In genomic region chr1:212860713-212861581, GRCh38 we compare ENCODE assay signal across 12 cellular contexts. TPM values are rescaled to one million over a fixed set of nuclear protein-coding genes. Genes with fewer than 3 reads are reported as not detected.
A peak's percentile ranks its signal among the peaks of the same experiment; 100 is the strongest.
DNase-seq lines count a peak whose midpoint lies in the region; ATAC-seq, FAIRE-seq and TF ChIP-seq lines count a peak whose summit lies in the region.
"Had no signal": no experiment of that assay in that cellular context is flagged by ENCODE, and none has a peak within 500 bp of the region (broad histone marks: within the 10 kb centered on the region; RNA-seq: fewer than 3 reads in every experiment).

No MANE protein-coding gene starts in this region.

- no peak for FAIRE-seq in GM19239 (lab: Jason Lieb, UNC)

- peak; percentile 36 for ATAC-seq in left colon

- TF ChIP-seq CTCF in VCaP (conservative IDR thresholded peaks at IDR 0.05), result no peak

- DNase-seq in EL, result peak; percentile 33
- DNase-seq in LHCN-M2 (ENCODE audit: low read depth), result peak; percentile 12
- no peak for DNase-seq in left colon
- DNase-seq in GDM1 (lab: John Stamatoyannopoulos, UW), result no peak
- no peak for DNase-seq in activated CD4-positive, alpha-beta T cell treated with anti-CD3 and anti-CD28 coated beads for 4 hours
- DNase-seq in NK-92 (lab: John Stamatoyannopoulos, UW; ENCODE audit: unreplicated experiment), result no peak
- DNase-seq in GM19239 (ENCODE audit: insufficient read length, low spot score), result no peak
- DNase-seq: activated T-cell treated with anti-CD3 and anti-CD28 coated beads, Interleukin-2, amount 50 U/mL, for 1 hour; dermis blood vessel endothelial cell; midbrain; transverse colon had no signal

- intact Hi-C loops in left colon (cut with DNase I, micrococcal nuclease), result no loop called here

- H3K27ac ChIP-seq in VCaP, result peak overlapping the region; percentile 86

RNA-seq across cellular contexts. Expression of gene FLVCR1, which starts 2.9 kb away (rescaled TPM):
- 4.5 and 6.0 TPM in 2 replicates for total RNA-seq in LHCN-M2 (2014; rRNA removed)
- polyA plus RNA-seq in LHCN-M2 (2012), result 1.8 TPM
- 10 to 100 TPM; 10.9 to 14.2 TPM for total RNA-seq in left colon

RNA-seq across cellular contexts. Expression of gene SPATA45, which starts 13.5 kb away (rescaled TPM):
- total RNA-seq in LHCN-M2 (2014; rRNA removed), result not detected in 2 replicates
- not detected for polyA plus RNA-seq in LHCN-M2 (2012)
- not detected for total RNA-seq in left colon
- total RNA-seq: dermis blood vessel endothelial cell, transverse colon had no signal

Comparison
In these comparisons a context has a peak if more than half of its experiments do, and no peak if none do; other contexts are left out.
1. DNase-seq: peak in EL (single experiment) and LHCN-M2 (single experiment); none in left colon (0 of 2), GDM1 (single experiment), activated CD4-positive, alpha-beta T cell treated with anti-CD3 and anti-CD28 coated beads for 4 hours (0 of 2), NK-92 (single experiment) and GM19239 (single experiment).